In genomic region chr16:89565506-89566372, GRCh38 we compare ENCODE assay signal across 8 cellular contexts. TPM values are rescaled to one million over a fixed set of nuclear protein-coding genes. Genes with fewer than 3 reads are reported as not detected.
DNase-seq lines count a peak whose midpoint lies in the region; ATAC-seq, FAIRE-seq and TF ChIP-seq lines count a peak whose summit lies in the region.

No MANE protein-coding gene starts in this region.

- ATAC-seq in HG02884 (IDR thresholded peaks at IDR 0.05; ENCODE audit: unreplicated experiment) = no peak

- peak; percentile 49 for DNase-seq in DMS53 treated with DMSO at 0.1 percent for 48 hours (lab: John Stamatoyannopoulos, UW; ENCODE audit: unreplicated experiment)
- DNase-seq in KG1 (lab: John Stamatoyannopoulos, UW) = peak; percentile 43
- peak; percentile 25 for DNase-seq in T-helper 22 cell (ENCODE audit: low read depth)
- DNase-seq in bronchial epithelial cell (ENCODE audit: low read depth) = peak; percentile 42
- peak; percentile 74 for DNase-seq in left kidney (ENCODE audit: low read depth, low spot score)
- peak; percentile 56 for DNase-seq in stimulated activated CD8-positive, alpha-beta memory T cell treated with anti-CD3 and anti-CD28 coated beads, Interleukin-4, amount 100 ng/mL, for 24 hours (ENCODE audit: low read depth)
- no peak for DNase-seq in hepatic stellate cell (ENCODE audit: low spot score)

- no peak overlapping the region for H3K4me3 ChIP-seq in bronchial epithelial cell (ENCODE audit: low read depth, low read length)

- no peaks in the 10 kb centered on the region for H3K27me3 ChIP-seq in bronchial epithelial cell (ENCODE audit: control insufficient read depth, insufficient read depth, low read length)

- no peak for FAIRE-seq in bronchial epithelial cell (lab: Jason Lieb, UNC)

- peak; percentile 67 for TF ChIP-seq CTCF in bronchial epithelial cell (IDR thresholded peaks at IDR 0.05; ENCODE audit: insufficient read depth, low read length, severe bottlenecking)

- peaks cover 23% of the 10 kb centered on the region for H3K36me3 ChIP-seq in bronchial epithelial cell (ENCODE audit: control insufficient read depth, insufficient read depth, low read length)

RNA-seq across cellular contexts. Expression of gene RPL13, which starts 5.3 kb away (rescaled TPM):
- total RNA-seq in bronchial epithelial cell = 4,140 and 4,913 TPM in 2 replicates

RNA-seq across cellular contexts. Expression of gene CPNE7, which starts 9.8 kb away (rescaled TPM):
- total RNA-seq in bronchial epithelial cell = 0.38 and 1.1 TPM in 2 replicates

RNA-seq across cellular contexts. Expression of gene DPEP1, which starts 47.7 kb away (rescaled TPM):
- total RNA-seq in bronchial epithelial cell = 0.26 TPM in 1 of 2 replicates, not detected in the other

RNA-seq across cellular contexts. Expression of gene SPG7, which starts 57.5 kb away (rescaled TPM):
- total RNA-seq in bronchial epithelial cell = 63.1 and 73.2 TPM in 2 replicates
